Comparison of ENCODE assay signal across 15 cellular contexts in genomic region chr15:51270706-51271105, GRCh38.
"Had no signal": no experiment of that assay in that cellular context is flagged by ENCODE, and none has a peak within 500 bp of the region (broad histone marks: within the 10 kb centered on the region; RNA-seq: fewer than 3 reads in every experiment).

No MANE protein-coding gene starts in this region.

- H3K27me3 ChIP-seq: ovary had no signal

- H3K4me1 ChIP-seq: foreskin keratinocyte had no signal

- ATAC-seq: activated T-cell treated with anti-CD3 and anti-CD28 coated beads, Interleukin-2, amount 50 U/mL, for 4 hours; foreskin keratinocyte; stimulated activated memory B cell treated with anti-CD40 and anti-IgM and Interleukin-4, amounts not matched to agents 10 μg/mL and 1 μg/mL and 100 μg/mL, for 72 hours had no signal

- H3K36me3 ChIP-seq: cardiac muscle cell, heart right ventricle, neural progenitor cell, ovary had no signal

- H3K4me3 ChIP-seq: cardiac muscle cell, coronary artery, heart right ventricle, neural progenitor cell, ovary had no signal

- H3K9me3 ChIP-seq: heart right ventricle, ovary had no signal

- DNase-seq: activated CD4-positive, alpha-beta T cell treated with anti-CD3 and anti-CD28 coated beads, Interleukin-2, amount 50 U/mL, for 48 hours; activated CD4-positive, CD25-positive, alpha-beta regulatory T cell treated with anti-CD3 and anti-CD28 coated beads, Interleukin-2, amount 50 U/mL, for 72 hours; activated gamma-delta T cell; activated T-cell treated with anti-CD3 and anti-CD28 coated beads, Interleukin-2, amount 50 U/mL, for 4 hours; effector CD4-positive, alpha-beta T cell; foreskin keratinocyte; heart right ventricle; islet precursor cell; ovary; small intestine; SW 1271 had no signal

- H3K27ac ChIP-seq: cardiac muscle cell, coronary artery, foreskin keratinocyte, heart right ventricle, neural progenitor cell, ovary had no signal
